Comparison of ENCODE assay signal across 21 cellular contexts in genomic region chr7:142331941-142332340, GRCh38.
DNase-seq lines count a peak whose midpoint lies in the region; FAIRE-seq and TF ChIP-seq lines count a peak whose summit lies in the region.
"Had no signal": no experiment of that assay in that cellular context is flagged by ENCODE, and none has a peak within 500 bp of the region (broad histone marks: within the 10 kb centered on the region; RNA-seq: fewer than 3 reads in every experiment).

No MANE protein-coding gene starts in this region.

- H3K27ac ChIP-seq in H9 (ENCODE audit: insufficient read length, low read depth, low read length) (no peak overlapping the region), H1 (ENCODE audit: low read depth, low read length) (no peak overlapping the region), neuronal stem cell (replicated peaks; ENCODE audit: low read length) (no peak overlapping the region)
- H3K27ac ChIP-seq: GM23248, PC-9, SJCRH30 had no signal

- no peak overlapping the region for H3K4ac ChIP-seq in H9 (ENCODE audit: low read depth, low read length)
- no peak overlapping the region for H3K4ac ChIP-seq in H1 (replicated peaks; ENCODE audit: insufficient read length, low read depth, low read length)
- H3K4ac ChIP-seq in neuronal stem cell (ENCODE audit: low read length): no peak overlapping the region

- no peaks in the 10 kb centered on the region for H3K9me3 Mint-ChIP-seq in activated CD4-positive, alpha-beta memory T cell treated with anti-CD3 and anti-CD28 coated beads for 36 hours
- H3K9me3 Mint-ChIP-seq in activated CD4-positive, alpha-beta memory T cell treated with anti-CD3 and anti-CD28 coated beads, Interleukin-2, amount 10 ng/mL, durations not matched to agents 7 days and 5 days: no peaks in the 10 kb centered on the region
- H3K9me3 Mint-ChIP-seq in H9: no peaks in the 10 kb centered on the region
- H3K9me3 Mint-ChIP-seq: HFFc6 had no signal

- H3K36me3 Mint-ChIP-seq in activated CD4-positive, alpha-beta memory T cell treated with anti-CD3 and anti-CD28 coated beads for 36 hours: no peaks in the 10 kb centered on the region
- no peaks in the 10 kb centered on the region for H3K36me3 Mint-ChIP-seq in activated CD4-positive, alpha-beta memory T cell treated with anti-CD3 and anti-CD28 coated beads, Interleukin-2, amount 10 ng/mL, durations not matched to agents 7 days and 5 days (ENCODE audit: low read depth)
- H3K36me3 Mint-ChIP-seq in H9 (ENCODE audit: insufficient read depth in 1 of 3, low read depth in 3 of 3): no peaks in the 10 kb centered on the region

- H2AK5ac ChIP-seq in H9 (ENCODE audit: insufficient read length, low read length) (no peak overlapping the region), H1 (ENCODE audit: low read depth, low read length) (no peak overlapping the region), neuronal stem cell (ENCODE audit: low read depth, low read length) (no peak overlapping the region)

- no peak overlapping the region for H3K4me2 ChIP-seq in H9 (ENCODE audit: insufficient read depth, insufficient read length, low read length)
- no peak overlapping the region for H3K4me2 ChIP-seq in H1 (ENCODE audit: insufficient read depth in 1 of 2, low read depth in 2 of 2, low read length in 2 of 2)
- no peak overlapping the region for H3K4me2 ChIP-seq in neuronal stem cell (ENCODE audit: insufficient read depth, low read length, poor library complexity, severe bottlenecking)
- H3K4me2 ChIP-seq: PC-9 had no signal

- no peak for TF ChIP-seq EP300 in H1 (IDR thresholded peaks at IDR 0.05; ENCODE audit: borderline replicate concordance in 1 of 2, low read depth in 2 of 2, low read length in 2 of 2)

- no peak for TF ChIP-seq POLR2A in H1 (IDR thresholded peaks at IDR 0.05; ENCODE audit: control extremely low read depth in 1 of 2, low read depth in 2 of 2, low read length in 2 of 2)

- H2BK12ac ChIP-seq in H9 (ENCODE audit: insufficient read length, low read depth, low read length): no peak overlapping the region
- H2BK12ac ChIP-seq in H1 (ENCODE audit: low read depth, low read length): no peak overlapping the region; the same call in 1 of the 2 replicates
- H2BK12ac ChIP-seq in neuronal stem cell (ENCODE audit: low read length): no peak overlapping the region

- H2BK20ac ChIP-seq in H9 (ENCODE audit: low read depth, low read length, poor library complexity, severe bottlenecking) (no peak overlapping the region), H1 (ENCODE audit: low read length) (no peak overlapping the region)

- POLR2A ChIA-PET in activated CD4-positive, alpha-beta memory T cell treated with anti-CD3 and anti-CD28 coated beads for 36 hours (lab: Charles Lee): no interaction called here
- POLR2A ChIA-PET in activated CD4-positive, alpha-beta memory T cell treated with anti-CD3 and anti-CD28 coated beads, Interleukin-2, amount 10 ng/mL, durations not matched to agents 7 days and 5 days (lab: Charles Lee): no interaction called here
- POLR2A ChIA-PET in H1 (lab: Charles Lee; ENCODE audit: partially characterized antibody): no interaction called here

- no peak for TF ChIP-seq CTCF in H9 (conservative IDR thresholded peaks at IDR 0.05)
- TF ChIP-seq CTCF in H1 (IDR thresholded peaks at IDR 0.05; ENCODE audit: control extremely low read depth in 1 of 3, insufficient read depth in 1 of 3, low read depth in 1 of 3, low read length in 3 of 3): no peak

- H2BK5ac ChIP-seq in H9 (ENCODE audit: insufficient read length, low read length) (no peak overlapping the region), H1 (ENCODE audit: low read depth, low read length) (no peak overlapping the region), neuronal stem cell (ENCODE audit: low read length) (no peak overlapping the region)

- WGBS in H9 (ENCODE audit: extremely low coverage, insufficient read length, low lambda C conversion rate): no CpG with 5 or more reads among the region's 2 CpGs
- 89% methylated on average over 2 of the region's 2 CpGs; no CpG with 5 or more reads in 1 of the 2 experiments for WGBS in H1 (ENCODE audit: extremely low coverage in 1 of 2, insufficient coverage in 1 of 2, insufficient read length in 1 of 2, insufficient replicate concordance in 2 of 2, low coverage in 1 of 2, low lambda C conversion rate in 2 of 2, missing lambda C conversion rate in 1 of 2), 2 experiments
- no CpG with 5 or more reads among the region's 2 CpGs for WGBS in neuronal stem cell (ENCODE audit: extremely low coverage in 2 of 2, insufficient read length in 2 of 2, insufficient replicate concordance in 1 of 2), 2 donors

- intact Hi-C loops in activated CD4-positive, alpha-beta memory T cell treated with anti-CD3 and anti-CD28 coated beads for 36 hours (cut with micrococcal nuclease): no loop called here

- H4K5ac ChIP-seq in H9 (ENCODE audit: insufficient read length, low read depth, low read length) (no peak overlapping the region), H1 (ENCODE audit: insufficient read length, low read depth, low read length) (no peak overlapping the region)

- peak overlapping the region; percentile 82 for H4K8ac ChIP-seq in H9 (replicated peaks; ENCODE audit: insufficient read length, low read depth, low read length)
- H4K8ac ChIP-seq in H1 (ENCODE audit: extremely low read depth, insufficient read depth, low read length): no peak overlapping the region
- no peak overlapping the region for H4K8ac ChIP-seq in neuronal stem cell (ENCODE audit: low read depth, low read length)

- no peaks in the 10 kb centered on the region for H3K36me3 ChIP-seq in H1 (ENCODE audit: control insufficient read depth in 2 of 4, insufficient read depth in 4 of 4, low read length in 3 of 4)
- H3K36me3 ChIP-seq in neuronal stem cell (replicated peaks in 1 of 2; ENCODE audit: control insufficient read depth in 2 of 2, insufficient read depth in 2 of 2, low read length in 2 of 2): no peaks in the 10 kb centered on the region
- H3K36me3 ChIP-seq: HAP-1, SJCRH30 had no signal

- H3K9me3 ChIP-seq in H9 (ENCODE audit: control insufficient read depth, low read depth, low read length): no peaks in the 10 kb centered on the region
- H3K9me3 ChIP-seq in H1 (ENCODE audit: insufficient read depth in 2 of 2, low read depth in 1 of 2, low read length in 1 of 2): no peaks in the 10 kb centered on the region
- no peaks in the 10 kb centered on the region for H3K9me3 ChIP-seq in neuronal stem cell (replicated peaks in 1 of 2; ENCODE audit: control insufficient read depth in 2 of 2, insufficient read depth in 1 of 2, low read depth in 1 of 2, low read length in 2 of 2)
- H3K9me3 ChIP-seq: HAP-1, SJCRH30 had no signal

- H4K91ac ChIP-seq in H9 (ENCODE audit: insufficient read length, low read depth, low read length): no peak overlapping the region
- no peak overlapping the region for H4K91ac ChIP-seq in H1 (replicated peaks; ENCODE audit: insufficient read length, low read length)
- no peak overlapping the region for H4K91ac ChIP-seq in neuronal stem cell (ENCODE audit: low read depth, low read length, poor library complexity)

- H3K27me3 Mint-ChIP-seq in activated CD4-positive, alpha-beta memory T cell treated with anti-CD3 and anti-CD28 coated beads for 36 hours: peaks cover 15% of the 10 kb centered on the region
- peaks cover 18% of the 10 kb centered on the region for H3K27me3 Mint-ChIP-seq in activated CD4-positive, alpha-beta memory T cell treated with anti-CD3 and anti-CD28 coated beads, Interleukin-2, amount 10 ng/mL, durations not matched to agents 7 days and 5 days
- H3K27me3 Mint-ChIP-seq in H9 (ENCODE audit: low read depth): peaks cover 8% of the 10 kb centered on the region

- peaks cover 9% of the 10 kb centered on the region for H3K4me1 Mint-ChIP-seq in activated CD4-positive, alpha-beta memory T cell treated with anti-CD3 and anti-CD28 coated beads for 36 hours (ENCODE audit: low read depth)
- H3K4me1 Mint-ChIP-seq in activated CD4-positive, alpha-beta memory T cell treated with anti-CD3 and anti-CD28 coated beads, Interleukin-2, amount 10 ng/mL, durations not matched to agents 7 days and 5 days: peaks cover 2% of the 10 kb centered on the region
- peaks cover 14 to 18% of the 10 kb centered on the region in 2 experiments for H3K4me1 Mint-ChIP-seq in H9

- no peak overlapping the region for H3T11ph ChIP-seq in H9 (ENCODE audit: low read length)

- H3K18ac ChIP-seq in H9 (ENCODE audit: insufficient read length, low read depth, low read length): no peak overlapping the region
- H3K18ac ChIP-seq in H1 (ENCODE audit: extremely low read depth, low read length): no peak overlapping the region
- peak overlapping the region; percentile 9 for H3K18ac ChIP-seq in neuronal stem cell (ENCODE audit: low read length)

- no peak for TF ChIP-seq RAD21 in H1 (IDR thresholded peaks at IDR 0.05 in 1 of 2, conservative IDR thresholded peaks at IDR 0.05 in 1 of 2; ENCODE audit: low read depth in 2 of 2, low read length in 2 of 2)

- H3K79me1 ChIP-seq in H9 (ENCODE audit: insufficient read depth, low read depth, low read length, poor library complexity, severe bottlenecking) (no peaks in the 10 kb centered on the region), H1 (ENCODE audit: low read depth, low read length) (no peaks in the 10 kb centered on the region), neuronal stem cell (ENCODE audit: low read depth, low read length) (no peaks in the 10 kb centered on the region)

- no peak overlapping the region for H3K4me3 ChIP-seq in H1 (ENCODE audit: extremely low read depth in 1 of 4, insufficient read depth in 2 of 4, low read depth in 3 of 4, low read length in 4 of 4)
- no peak overlapping the region for H3K4me3 ChIP-seq in neuronal stem cell (ENCODE audit: low read length in 2 of 2)
- H3K4me3 ChIP-seq: GM23248, HAP-1, PC-9, SJCRH30 had no signal

- H3K23me2 ChIP-seq in H9 (ENCODE audit: insufficient read length, low read depth, low read length, poor library complexity, severe bottlenecking) (no peaks in the 10 kb centered on the region), H1 (ENCODE audit: low read depth, low read length) (no peaks in the 10 kb centered on the region; the same call in 1 of the 2 replicates)

- H2BK120ac ChIP-seq in H9 (ENCODE audit: low read depth, low read length, poor library complexity, severe bottlenecking) (no peak overlapping the region), H1 (replicated peaks; ENCODE audit: low read depth, low read length) (no peak overlapping the region), neuronal stem cell (ENCODE audit: low read depth, low read length) (no peak overlapping the region)

- CTCF ChIA-PET in activated CD4-positive, alpha-beta memory T cell treated with anti-CD3 and anti-CD28 coated beads for 36 hours (lab: Charles Lee): interaction anchor here (1.0 to 3.1 kb wide), 2 partner anchors 9 to 12 kb away, joined by 3 to 15 read pairs; no protein-coding TSS in a partner anchor
- CTCF ChIA-PET in activated CD4-positive, alpha-beta memory T cell treated with anti-CD3 and anti-CD28 coated beads, Interleukin-2, amount 10 ng/mL, durations not matched to agents 7 days and 5 days (lab: Charles Lee): no interaction called here
- CTCF ChIA-PET in H1 (lab: Charles Lee; ENCODE audit: partially characterized antibody): interaction anchor here (0.8 to 4.1 kb wide), 10 partner anchors 8 to 187 kb away, joined by 3 to 32 read pairs (median 5); no protein-coding TSS in a partner anchor

- H3K14ac ChIP-seq in H9 (ENCODE audit: insufficient read depth, low read length): no peak overlapping the region
- H3K14ac ChIP-seq in H1 (ENCODE audit: insufficient read length): no peak overlapping the region
- no peak overlapping the region for H3K14ac ChIP-seq in neuronal stem cell (ENCODE audit: low read length)

- no peak for FAIRE-seq in H1 (lab: Jason Lieb, UNC)
- FAIRE-seq: GM18507, HTR-8/SVneo had no signal

- no peaks in the 10 kb centered on the region for H3K4me1 ChIP-seq in H9 (ENCODE audit: insufficient read depth, low read length)
- peaks cover 0 to 3% (median 0%) of the 10 kb centered on the region in 4 experiments; a peak in 2 of 7 replicates for H3K4me1 ChIP-seq in H1 (replicated peaks in 1 of 4; ENCODE audit: control insufficient read depth in 3 of 4, insufficient read depth in 4 of 4, low read length in 3 of 4)
- H3K4me1 ChIP-seq in neuronal stem cell (ENCODE audit: control insufficient read depth in 2 of 2, insufficient read depth in 1 of 2, low read depth in 1 of 2, low read length in 2 of 2): peaks cover 9 to 11% of the 10 kb centered on the region in 2 donors
- H3K4me1 ChIP-seq: HAP-1, SJCRH30 had no signal

- no peak overlapping the region for H3K23ac ChIP-seq in H9 (ENCODE audit: insufficient read length, low read depth, low read length)
- H3K23ac ChIP-seq in H1 (ENCODE audit: insufficient read length): no peak overlapping the region
- no peak overlapping the region for H3K23ac ChIP-seq in neuronal stem cell (ENCODE audit: low read depth, low read length, poor library complexity)

- H3K4me3 Mint-ChIP-seq in activated CD4-positive, alpha-beta memory T cell treated with anti-CD3 and anti-CD28 coated beads for 36 hours: peak overlapping the region; percentile 32
- H3K4me3 Mint-ChIP-seq in activated CD4-positive, alpha-beta memory T cell treated with anti-CD3 and anti-CD28 coated beads, Interleukin-2, amount 10 ng/mL, durations not matched to agents 7 days and 5 days: no peak overlapping the region
- no peak overlapping the region for H3K4me3 Mint-ChIP-seq in H9
- H3K4me3 Mint-ChIP-seq: HFFc6 had no signal

- H4K20me1 ChIP-seq in H9 (ENCODE audit: control insufficient read depth, insufficient read depth, insufficient read length) (no peaks in the 10 kb centered on the region), H1 (replicated peaks in 1 of 2; ENCODE audit: control insufficient read depth in 1 of 2, insufficient read depth in 2 of 2, low read length in 2 of 2) (no peaks in the 10 kb centered on the region)

- H3K27ac Mint-ChIP-seq in activated CD4-positive, alpha-beta memory T cell treated with anti-CD3 and anti-CD28 coated beads for 36 hours: peak overlapping the region; percentile 28
- no peak overlapping the region for H3K27ac Mint-ChIP-seq in activated CD4-positive, alpha-beta memory T cell treated with anti-CD3 and anti-CD28 coated beads, Interleukin-2, amount 10 ng/mL, durations not matched to agents 7 days and 5 days
- H3K27ac Mint-ChIP-seq in H9: peak overlapping the region in 1 of 3 experiments; percentile 8; a peak in 1 of 7 replicates
- H3K27ac Mint-ChIP-seq: HFFc6 had no signal

- H2BK15ac ChIP-seq in H9 (ENCODE audit: low read depth, low read length) (no peak overlapping the region), H1 (ENCODE audit: low read length) (no peak overlapping the region), neuronal stem cell (ENCODE audit: low read length) (no peak overlapping the region)

- no peak overlapping the region for H3K56ac ChIP-seq in H9 (ENCODE audit: insufficient read length, low read depth, low read length)
- no peak overlapping the region for H3K56ac ChIP-seq in H1 (replicated peaks; ENCODE audit: insufficient read length, low read depth, low read length)

- H3K9ac ChIP-seq in H9 (ENCODE audit: extremely low read depth, insufficient read length, low read length) (no peak overlapping the region), H1 (replicated peaks in 1 of 4; ENCODE audit: extremely low read depth in 1 of 4, low read depth in 3 of 4, low read length in 3 of 4) (no peak overlapping the region), neuronal stem cell (ENCODE audit: low read depth, low read length, poor library complexity) (no peak overlapping the region)
- H3K9ac ChIP-seq: GM23248 had no signal

- H3K79me2 ChIP-seq in H9 (ENCODE audit: insufficient read depth, low read length): no peaks in the 10 kb centered on the region
- no peaks in the 10 kb centered on the region for H3K79me2 ChIP-seq in H1 (ENCODE audit: control insufficient read depth in 1 of 2, insufficient read depth in 2 of 2, low read length in 2 of 2)

- no peak for DNase-seq in activated CD4-positive, alpha-beta memory T cell treated with anti-CD3 and anti-CD28 coated beads for 36 hours
- DNase-seq in activated CD4-positive, alpha-beta memory T cell treated with anti-CD3 and anti-CD28 coated beads, Interleukin-2, amount 10 ng/mL, durations not matched to agents 7 days and 5 days: no peak
- DNase-seq in H9: no peak
- no peak for DNase-seq in H1 (ENCODE audit: low read depth in 1 of 2, low spot score in 2 of 2)
- DNase-seq in neuronal stem cell (ENCODE audit: low spot score): no peak
- no peak for DNase-seq in DMS114 treated with DMSO at 0.1 percent for 48 hours (lab: John Stamatoyannopoulos, UW; ENCODE audit: unreplicated experiment)
- no peak for DNase-seq in activated gamma-delta T cell (lab: John Stamatoyannopoulos, UW)
- DNase-seq: GM23248, HFFc6, KBM-7, MV-4-11, NCI-H1105, NCI-H146, NCI-H1930, NCI-H2107, NCI-H524, PC-9, SJCRH30 had no signal

- H2AFZ ChIP-seq in H9 (ENCODE audit: low read length) (no peak overlapping the region), H1 (ENCODE audit: low read length) (peak overlapping the region; percentile 20; the same call in 1 of the 2 replicates), neuronal stem cell (ENCODE audit: low read length) (no peak overlapping the region)
- H2AFZ ChIP-seq: GM23248, PC-9 had no signal

- H3K27me3 ChIP-seq in H9 (ENCODE audit: insufficient read depth, low read length) (no peaks in the 10 kb centered on the region), H1 (replicated peaks in 1 of 4; ENCODE audit: control insufficient read depth in 3 of 4, extremely low read depth in 1 of 4, insufficient read depth in 3 of 4, low read length in 3 of 4) (no peaks in the 10 kb centered on the region), neuronal stem cell (ENCODE audit: control insufficient read depth in 3 of 3, insufficient read depth in 3 of 3, low read depth in 1 of 3, low read length in 3 of 3) (no peaks in the 10 kb centered on the region)
